8 cellular contexts compared by ENCODE assay signal in the genomic region with DNA sequence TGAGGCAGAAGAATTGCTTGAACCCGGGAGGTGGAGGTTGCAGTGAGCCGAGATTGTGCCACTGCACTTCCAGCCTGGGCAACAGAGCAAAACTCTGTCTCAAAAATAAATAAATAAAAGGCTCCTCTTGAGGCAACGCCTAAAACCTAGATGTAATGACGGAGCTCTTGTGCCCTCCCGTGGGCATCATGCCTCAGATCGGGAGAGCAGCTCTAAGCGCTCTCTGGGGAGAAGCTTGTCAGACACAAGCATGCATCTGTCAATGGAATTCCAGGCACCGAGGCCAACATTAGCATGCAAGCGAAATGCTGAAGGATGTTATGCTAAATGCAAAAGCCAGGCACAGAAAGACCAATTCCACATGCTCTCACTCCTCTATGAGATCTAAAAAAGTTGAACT. TPM values are rescaled to one million over a fixed set of nuclear protein-coding genes. Genes with fewer than 3 reads are reported as not detected.
DNase-seq lines count a peak whose midpoint lies in the region; ATAC-seq and TF ChIP-seq lines count a peak whose summit lies in the region.

No MANE protein-coding gene starts in this region.

- peaks cover 2% of the 10 kb centered on the region for H3K36me3 Mint-ChIP-seq in T-helper 17 cell (ENCODE audit: low read depth)
- peaks cover 9% of the 10 kb centered on the region for H3K36me3 Mint-ChIP-seq in glutamatergic neuron (ENCODE audit: unreplicated experiment)
- no peaks in the 10 kb centered on the region for H3K36me3 Mint-ChIP-seq in activated CD4-positive, alpha-beta T cell treated with anti-CD3 and anti-CD28 coated beads, Interleukin-2, amount 10 ng/mL, durations not matched to agents 24 days and 14 days (ENCODE audit: low read depth)

- peaks cover 2% of the 10 kb centered on the region for H3K4me1 Mint-ChIP-seq in T-helper 17 cell
- H3K4me1 Mint-ChIP-seq in glutamatergic neuron (ENCODE audit: low read depth, unreplicated experiment): peaks cover 14% of the 10 kb centered on the region
- H3K4me1 Mint-ChIP-seq in activated CD4-positive, alpha-beta T cell treated with anti-CD3 and anti-CD28 coated beads, Interleukin-2, amount 10 ng/mL, durations not matched to agents 24 days and 14 days: no peaks in the 10 kb centered on the region

- DNase-seq in D341Med (ENCODE audit: low spot score) (peak; percentile 81), NCI-H1694 (lab: John Stamatoyannopoulos, UW) (peak; percentile 88), T-helper 17 cell (no peak), glutamatergic neuron (peak; percentile 64), ureter (ENCODE audit: low spot score) (peak; percentile 53)
- DNase-seq in activated CD4-positive, alpha-beta T cell treated with anti-CD3 and anti-CD28 coated beads, Interleukin-2, amount 10 ng/mL, durations not matched to agents 24 days and 14 days: no peak
- DNase-seq in activated CD8-positive, alpha-beta memory T cell treated with anti-CD3 and anti-CD28 coated beads, Interleukin-2, amount 50 U/mL, for 48 hours: no peak

- intact Hi-C loops in activated CD4-positive, alpha-beta T cell treated with anti-CD3 and anti-CD28 coated beads, Interleukin-2, amount 10 ng/mL, durations not matched to agents 24 days and 14 days (cut with micrococcal nuclease): loop anchor here (5.0 kb wide), 1 partner anchor 121 kb away; no protein-coding TSS in a partner anchor

- peaks cover 3% of the 10 kb centered on the region for H3K9me3 ChIP-seq in T-helper 17 cell (ENCODE audit: control insufficient read depth, low read length, poor library complexity, severe bottlenecking)

- ATAC-seq in T-helper 17 cell (no peak), HG02938 (IDR thresholded peaks at IDR 0.05; ENCODE audit: unreplicated experiment) (no peak)

- TF ChIP-seq CTCF in glutamatergic neuron (IDR thresholded peaks at IDR 0.05; ENCODE audit: partially characterized antibody, unreplicated experiment): peak; percentile 19

- H3K27ac Mint-ChIP-seq in T-helper 17 cell (peak overlapping the region; percentile 45), glutamatergic neuron (ENCODE audit: unreplicated experiment) (peak overlapping the region; percentile 63)
- no peak overlapping the region for H3K27ac Mint-ChIP-seq in activated CD4-positive, alpha-beta T cell treated with anti-CD3 and anti-CD28 coated beads, Interleukin-2, amount 10 ng/mL, durations not matched to agents 24 days and 14 days

- H3K27me3 Mint-ChIP-seq in T-helper 17 cell (peaks cover 17% of the 10 kb centered on the region), glutamatergic neuron (ENCODE audit: unreplicated experiment) (peaks cover 4% of the 10 kb centered on the region)
- peaks cover 11% of the 10 kb centered on the region for H3K27me3 Mint-ChIP-seq in activated CD4-positive, alpha-beta T cell treated with anti-CD3 and anti-CD28 coated beads, Interleukin-2, amount 10 ng/mL, durations not matched to agents 24 days and 14 days

- H3K4me3 Mint-ChIP-seq in T-helper 17 cell: no peak overlapping the region
- H3K4me3 Mint-ChIP-seq in glutamatergic neuron (ENCODE audit: unreplicated experiment): peak overlapping the region; percentile 17
- H3K4me3 Mint-ChIP-seq in activated CD4-positive, alpha-beta T cell treated with anti-CD3 and anti-CD28 coated beads, Interleukin-2, amount 10 ng/mL, durations not matched to agents 24 days and 14 days: no peak overlapping the region

- H3K9me3 Mint-ChIP-seq in glutamatergic neuron (ENCODE audit: unreplicated experiment): peaks cover 9% of the 10 kb centered on the region
- peaks cover 5% of the 10 kb centered on the region for H3K9me3 Mint-ChIP-seq in activated CD4-positive, alpha-beta T cell treated with anti-CD3 and anti-CD28 coated beads, Interleukin-2, amount 10 ng/mL, durations not matched to agents 24 days and 14 days

RNA-seq across cellular contexts. Expression of gene MRI1, which starts 45.6 kb away (rescaled TPM):
- 10 to 100 TPM; 31.0 to 31.9 TPM for total RNA-seq in T-helper 17 cell
- total RNA-seq in glutamatergic neuron (ENCODE audit: unreplicated experiment): 21.9 TPM
- total RNA-seq in ureter: 50.7 TPM
- 42.9 and 46.7 TPM in 2 replicates for total RNA-seq in activated CD4-positive, alpha-beta T cell treated with anti-CD3 and anti-CD28 coated beads, Interleukin-2, amount 10 ng/mL, durations not matched to agents 24 days and 14 days

RNA-seq across cellular contexts. Expression of gene C19orf53, which starts 55.5 kb away (rescaled TPM):
- total RNA-seq in T-helper 17 cell (10 to 100 TPM; 62.4 to 73.0 TPM), glutamatergic neuron (ENCODE audit: unreplicated experiment) (68.3 TPM), ureter (78.2 TPM)
- total RNA-seq in activated CD4-positive, alpha-beta T cell treated with anti-CD3 and anti-CD28 coated beads, Interleukin-2, amount 10 ng/mL, durations not matched to agents 24 days and 14 days: 142 and 143 TPM in 2 replicates

Comparison
In these comparisons a context has a peak if more than half of its experiments do, and no peak if none do; other contexts are left out.
1. DNase-seq: peak in D341Med (single experiment), NCI-H1694 (single experiment), glutamatergic neuron (single experiment) and ureter (single experiment); none in T-helper 17 cell (0 of 3), activated CD4-positive, alpha-beta T cell treated with anti-CD3 and anti-CD28 coated beads, Interleukin-2, amount 10 ng/mL, durations not matched to agents 24 days and 14 days (single experiment) and activated CD8-positive, alpha-beta memory T cell treated with anti-CD3 and anti-CD28 coated beads, Interleukin-2, amount 50 U/mL, for 48 hours (single experiment).